In the genomic region with DNA sequence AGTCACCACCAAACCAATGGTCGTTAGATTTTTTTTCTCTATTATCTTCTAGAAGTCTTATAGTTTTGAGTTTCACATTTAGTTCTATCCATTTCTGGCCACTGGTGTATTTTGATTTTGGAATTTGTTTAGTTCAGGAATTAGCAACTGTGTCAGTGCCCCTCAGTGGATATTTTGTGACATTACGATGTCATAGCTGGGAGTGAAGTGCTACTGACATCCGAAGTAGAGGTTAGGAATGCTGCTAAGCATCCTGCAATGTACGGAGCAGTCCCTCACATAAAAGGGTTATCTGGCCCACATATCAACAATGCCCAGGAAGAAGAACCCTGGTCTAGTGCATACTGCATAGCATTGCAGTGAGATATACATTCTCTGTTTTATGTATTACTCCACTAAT, we compare ENCODE assay signal across 11 cellular contexts.
DNase-seq lines count a peak whose midpoint lies in the region; ATAC-seq and TF ChIP-seq lines count a peak whose summit lies in the region.
"Had no signal": no experiment of that assay in that cellular context is flagged by ENCODE, and none has a peak within 500 bp of the region (broad histone marks: within the 10 kb centered on the region; RNA-seq: fewer than 3 reads in every experiment).

No MANE protein-coding gene starts in this region.

- ATAC-seq in GM21381 (IDR thresholded peaks at IDR 0.05; ENCODE audit: unreplicated experiment) (no peak), HG03342 (IDR thresholded peaks at IDR 0.05; ENCODE audit: unreplicated experiment) (no peak)
- ATAC-seq: stimulated activated naive CD8-positive, alpha-beta T cell treated with anti-CD3 and anti-CD28 coated beads, Interleukin-15, Interleukin-2, amounts not matched to agents 100 U/mL and 50 U/mL, for 24 hours had no signal

- H3K27me3 ChIP-seq in BJ (ENCODE audit: control insufficient read depth, insufficient read depth, low read length): no peaks in the 10 kb centered on the region
- H3K27me3 ChIP-seq in CD8-positive, alpha-beta memory T cell (ENCODE audit: insufficient read depth, low read length, poor library complexity, severe bottlenecking): no peaks in the 10 kb centered on the region

- DNase-seq in BJ (ENCODE audit: low read depth) (no peak), HS-27A (ENCODE audit: low read depth) (peak; percentile 3), amniotic epithelial cell (ENCODE audit: low read depth) (peak; percentile 9), medulla oblongata (ENCODE audit: extremely low spot score) (peak; percentile 5), LoVo (ENCODE audit: low spot score) (no peak)
- no peak for DNase-seq in CD8-positive, alpha-beta memory T cell
- DNase-seq: effector memory CD4-positive, alpha-beta T cell; stimulated activated naive CD8-positive, alpha-beta T cell treated with anti-CD3 and anti-CD28 coated beads, Interleukin-15, Interleukin-2, amounts not matched to agents 100 U/mL and 50 U/mL, for 24 hours had no signal

- CTCF ChIA-PET in BJ (lab: Yijun Ruan, JAX): interaction anchor here (1.0 to 1.3 kb wide), 2 partner anchors 32 to 93 kb away, joined by 3 read pairs; no protein-coding TSS in a partner anchor
- CTCF ChIA-PET in CD8-positive, alpha-beta memory T cell (lab: Charles Lee): no interaction called here

- H3K27ac ChIP-seq in CD8-positive, alpha-beta memory T cell (ENCODE audit: low read depth, low read length): no peak overlapping the region

- peaks cover 10 to 27% (median 14%) of the 10 kb centered on the region in 5 donors for H3K9me3 Mint-ChIP-seq in CD8-positive, alpha-beta memory T cell

- no peaks in the 10 kb centered on the region for H3K4me1 Mint-ChIP-seq in CD8-positive, alpha-beta memory T cell

- H3K27ac Mint-ChIP-seq in CD8-positive, alpha-beta memory T cell: no peak overlapping the region

- H3K36me3 Mint-ChIP-seq in CD8-positive, alpha-beta memory T cell: no peaks in the 10 kb centered on the region

- TF ChIP-seq CTCF in BJ (IDR thresholded peaks at IDR 0.05; ENCODE audit: insufficient read depth, low read depth, low read length): peak; percentile 30; the same call in 1 of the 2 replicates

- peaks cover 5% of the 10 kb centered on the region for H3K9me3 ChIP-seq in CD8-positive, alpha-beta memory T cell (ENCODE audit: low read length)

- no peaks in the 10 kb centered on the region for H3K36me3 ChIP-seq in BJ (ENCODE audit: control insufficient read depth, insufficient read depth, low read length)
- H3K36me3 ChIP-seq in CD8-positive, alpha-beta memory T cell (ENCODE audit: insufficient read depth, low read length): no peaks in the 10 kb centered on the region

- H3K4me1 ChIP-seq in CD8-positive, alpha-beta memory T cell (ENCODE audit: insufficient read depth, low read length): no peaks in the 10 kb centered on the region

- no peak overlapping the region for H3K4me3 Mint-ChIP-seq in CD8-positive, alpha-beta memory T cell

- peaks cover 0 to 1% of the 10 kb centered on the region in 2 donors for H3K27me3 Mint-ChIP-seq in CD8-positive, alpha-beta memory T cell

- no peak overlapping the region for H3K4me3 ChIP-seq in BJ (ENCODE audit: low read depth, low read length)
- H3K4me3 ChIP-seq in CD8-positive, alpha-beta memory T cell (ENCODE audit: low read length): no peak overlapping the region
- H3K4me3 ChIP-seq: smooth muscle cell had no signal

- POLR2A ChIA-PET in BJ (lab: Charles Lee): no interaction called here
- POLR2A ChIA-PET in CD8-positive, alpha-beta memory T cell (lab: Charles Lee): no interaction called here

Comparison
In these comparisons a context has a peak if more than half of its experiments do, and no peak if none do; other contexts are left out.
1. DNase-seq: peak in HS-27A (single experiment), amniotic epithelial cell (single experiment) and medulla oblongata (single experiment); none in BJ (single experiment), CD8-positive, alpha-beta memory T cell (0 of 5) and LoVo (single experiment).